13 cellular contexts compared by ENCODE assay signal in genomic region chr14:63993992-63994391, GRCh38.
DNase-seq lines count a peak whose midpoint lies in the region; ATAC-seq and TF ChIP-seq lines count a peak whose summit lies in the region.
"Had no signal": no experiment of that assay in that cellular context is flagged by ENCODE, and none has a peak within 500 bp of the region (broad histone marks: within the 10 kb centered on the region; RNA-seq: fewer than 3 reads in every experiment).

No MANE protein-coding gene starts in this region.

- DNase-seq in AG04450 (ENCODE audit: low read depth, low spot score) (no peak), SK-MEL-5 (ENCODE audit: low read depth, low spot score) (peak; percentile 17), foreskin keratinocyte (peak; percentile 17 to 33), AG08395 (ENCODE audit: low spot score) (no peak), NCI-H2081 treated with DMSO at 0.1 percent for 48 hours (lab: John Stamatoyannopoulos, UW) (no peak)
- DNase-seq in activated CD4-positive, alpha-beta memory T cell treated with anti-CD3 and anti-CD28 coated beads, Interleukin-2, amount 10 ng/mL, durations not matched to agents 7 days and 5 days = no peak
- DNase-seq: aorta, NCI-H774, T-helper 2 cell had no signal

- TF ChIP-seq CTCF in AG04450 (IDR thresholded peaks at IDR 0.05; ENCODE audit: low read depth, low read length) (peak; percentile 37), GM12872 (IDR thresholded peaks at IDR 0.05; ENCODE audit: insufficient read depth, low read depth, low read length) (0 out of 3 replicates have a peak, but pooled peaks have one; percentile 18), foreskin keratinocyte (conservative IDR thresholded peaks at IDR 0.05) (peak; percentile 68)

- H3K4me1 ChIP-seq in foreskin keratinocyte = peaks cover 11% of the 10 kb centered on the region

- POLR2A ChIA-PET in AG04450 (lab: Yijun Ruan, JAX) = no interaction called here
- POLR2A ChIA-PET in activated CD4-positive, alpha-beta memory T cell treated with anti-CD3 and anti-CD28 coated beads, Interleukin-2, amount 10 ng/mL, durations not matched to agents 7 days and 5 days (lab: Charles Lee) = no interaction called here

- H3K27ac ChIP-seq in AG04450 (ENCODE audit: low read depth, low read length) (no peak overlapping the region), foreskin keratinocyte (peak overlapping the region; percentile 49)
- H3K27ac ChIP-seq: HL-60 had no signal

- H3K4me3 Mint-ChIP-seq in activated CD4-positive, alpha-beta memory T cell treated with anti-CD3 and anti-CD28 coated beads, Interleukin-2, amount 10 ng/mL, durations not matched to agents 7 days and 5 days = no peak overlapping the region
- H3K4me3 Mint-ChIP-seq: CD8-positive, alpha-beta memory T cell had no signal

- CTCF ChIA-PET in AG04450 (lab: Charles Lee) = interaction anchor here (1.3 kb wide), 1 partner anchor 8 kb away, joined by 5 read pairs; no protein-coding TSS in a partner anchor
- CTCF ChIA-PET in activated CD4-positive, alpha-beta memory T cell treated with anti-CD3 and anti-CD28 coated beads, Interleukin-2, amount 10 ng/mL, durations not matched to agents 7 days and 5 days (lab: Charles Lee) = interaction anchor here (0.9 to 1.0 kb wide), 2 partner anchors 224 to 311 kb away, joined by 3 to 4 read pairs; no protein-coding TSS in a partner anchor

- no peaks in the 10 kb centered on the region for H3K9me3 Mint-ChIP-seq in activated CD4-positive, alpha-beta memory T cell treated with anti-CD3 and anti-CD28 coated beads, Interleukin-2, amount 10 ng/mL, durations not matched to agents 7 days and 5 days
- H3K9me3 Mint-ChIP-seq: CD8-positive, alpha-beta memory T cell had no signal

- in situ Hi-C loops in SK-MEL-5 (cut with HindIII; ENCODE audit: low pct_unique_long_range_greater_than_20kb, low sequenced_read_pairs) = no loop called here

- H3K27ac Mint-ChIP-seq in activated CD4-positive, alpha-beta memory T cell treated with anti-CD3 and anti-CD28 coated beads, Interleukin-2, amount 10 ng/mL, durations not matched to agents 7 days and 5 days = no peak overlapping the region

- H3K4me1 Mint-ChIP-seq in activated CD4-positive, alpha-beta memory T cell treated with anti-CD3 and anti-CD28 coated beads, Interleukin-2, amount 10 ng/mL, durations not matched to agents 7 days and 5 days = peaks cover 15% of the 10 kb centered on the region

- H3K9me3 ChIP-seq in AG04450 (ENCODE audit: control insufficient read depth, insufficient read depth, low read length) = no peaks in the 10 kb centered on the region

- H3K27me3 Mint-ChIP-seq in activated CD4-positive, alpha-beta memory T cell treated with anti-CD3 and anti-CD28 coated beads, Interleukin-2, amount 10 ng/mL, durations not matched to agents 7 days and 5 days = no peaks in the 10 kb centered on the region
- H3K27me3 Mint-ChIP-seq: CD8-positive, alpha-beta memory T cell had no signal

- ATAC-seq in foreskin keratinocyte (peak; percentile 37), HG03097 (IDR thresholded peaks at IDR 0.05; ENCODE audit: low FRiP score, unreplicated experiment) (no peak)

- no peak overlapping the region for H3K4me3 ChIP-seq in AG04450 (ENCODE audit: low read depth, low read length)

- H3K36me3 Mint-ChIP-seq in activated CD4-positive, alpha-beta memory T cell treated with anti-CD3 and anti-CD28 coated beads, Interleukin-2, amount 10 ng/mL, durations not matched to agents 7 days and 5 days (ENCODE audit: low read depth) = peaks cover 53% of the 10 kb centered on the region

- H3K27me3 ChIP-seq in AG04450 (ENCODE audit: control insufficient read depth, insufficient read depth, low read length) = no peaks in the 10 kb centered on the region
- H3K27me3 ChIP-seq in foreskin keratinocyte = no peaks in the 10 kb centered on the region

Comparison
In these comparisons a context has a peak if more than half of its experiments do, and no peak if none do; other contexts are left out.
1. DNase-seq: peak in SK-MEL-5 (single experiment) and foreskin keratinocyte (2 of 2); none in AG04450 (single experiment), activated CD4-positive, alpha-beta memory T cell treated with anti-CD3 and anti-CD28 coated beads, Interleukin-2, amount 10 ng/mL, durations not matched to agents 7 days and 5 days (single experiment), AG08395 (single experiment) and NCI-H2081 treated with DMSO at 0.1 percent for 48 hours (single experiment).
2. CTCF ChIP-seq: peak in every context shown above with its lines; median percentile 68 in foreskin keratinocyte; 37 in AG04450; 18 in GM12872.